20 cellular contexts compared by ENCODE assay signal in the genomic region with DNA sequence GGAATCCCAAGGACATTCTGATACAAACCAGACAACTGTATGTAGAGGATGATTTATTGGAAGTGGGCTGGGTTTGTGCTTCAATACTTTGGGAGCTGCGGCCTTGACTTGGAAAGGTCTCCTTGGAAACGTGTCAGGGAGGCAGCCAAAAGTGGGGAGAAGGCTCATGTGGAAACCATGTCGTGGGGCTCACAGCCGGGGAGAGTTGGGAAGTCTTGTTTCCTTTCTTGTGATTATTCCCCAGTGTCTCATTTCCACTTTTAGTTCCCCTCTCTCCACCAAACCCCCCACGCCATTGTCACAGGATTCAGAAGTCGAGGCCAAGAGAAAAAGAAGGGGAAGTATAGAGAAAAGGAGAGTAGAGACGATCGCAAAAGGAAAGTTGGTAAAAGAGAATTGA.
"Had no signal": no experiment of that assay in that cellular context is flagged by ENCODE, and none has a peak within 500 bp of the region (broad histone marks: within the 10 kb centered on the region; RNA-seq: fewer than 3 reads in every experiment).

No MANE protein-coding gene starts in this region.

- ATAC-seq: effector memory CD8-positive, alpha-beta T cell; gastroesophageal sphincter; stimulated activated effector memory CD8-positive, alpha-beta T cell treated with anti-CD3 and anti-CD28 coated beads, Interleukin-12 subunit alpha, Interleukin-12 subunit beta, amount 100 ng/mL, for 72 hours; stimulated activated naive CD8-positive, alpha-beta T cell treated with anti-CD3 and anti-CD28 coated beads, Interleukin-15, amount 100 ng/mL, for 72 hours had no signal

- H3K36me3 ChIP-seq: esophagus muscularis mucosa, gastroesophageal sphincter, left ventricle myocardium inferior, lower lobe of right lung, right atrium auricular region, thoracic aorta, transverse colon had no signal

- H3K4me1 ChIP-seq: esophagus muscularis mucosa, gastroesophageal sphincter, left ventricle myocardium inferior, lower lobe of right lung, right atrium auricular region, transverse colon had no signal

- H3K4me3 ChIP-seq: esophagus muscularis mucosa, gastroesophageal sphincter, left ventricle myocardium inferior, lower lobe of right lung, right atrium auricular region, thoracic aorta, transverse colon had no signal

- H3K9me3 ChIP-seq: esophagus muscularis mucosa, gastroesophageal sphincter, left ventricle myocardium inferior, lower lobe of right lung, right atrium auricular region, thoracic aorta, transverse colon had no signal

- H3K27ac ChIP-seq: epithelial cell of prostate, esophagus muscularis mucosa, gastroesophageal sphincter, left ventricle myocardium inferior, lower lobe of right lung, right atrium auricular region, thoracic aorta, transverse colon had no signal

- H3K27me3 ChIP-seq: right atrium auricular region, transverse colon had no signal

- DNase-seq: effector memory CD8-positive, alpha-beta T cell; foreskin fibroblast; glutamatergic neuron; immature natural killer cell; left ventricle myocardium inferior; lower lobe of right lung; mesenchymal stem cell; naive B cell; nephron progenitor cell; posterior cingulate gyrus; stimulated activated CD4-positive, alpha-beta T cell treated with anti-CD3 and anti-CD28 coated beads, Interleukin-4, amount 100 ng/mL, for 1 hour; stimulated activated CD8-positive, alpha-beta memory T cell treated with anti-CD3 and anti-CD28 coated beads, Interleukin-4, amount 100 ng/mL, for 48 hours; stimulated activated naive CD8-positive, alpha-beta T cell treated with anti-CD3 and anti-CD28 coated beads, Interleukin-15, amount 100 ng/mL, for 72 hours; transverse colon had no signal
